8 cellular contexts compared by ENCODE assay signal in genomic region chr9:36574045-36574444, GRCh38. TPM values are rescaled to one million over a fixed set of nuclear protein-coding genes. Genes with fewer than 3 reads are reported as not detected.
DNase-seq lines count a peak whose midpoint lies in the region; ATAC-seq, FAIRE-seq and TF ChIP-seq lines count a peak whose summit lies in the region.
"Not testable (repeated sequence)": the region's sequence is repeated elsewhere in the genome, so short reads cannot be mapped to it uniquely, and the experiment has no call there.

No MANE protein-coding gene starts in this region.

- peaks cover 56% of the 10 kb centered on the region for H3K79me2 ChIP-seq in OCI-LY7 (ENCODE audit: insufficient read depth, low read depth, low read length)
- H3K79me2 ChIP-seq in GM12878 (ENCODE audit: control insufficient read depth, insufficient read depth, low read length), result peaks cover 54% of the 10 kb centered on the region

- FAIRE-seq in GM12878 (lab: Jason Lieb, UNC), result not testable (repeated sequence)

- H3K27ac Mint-ChIP-seq in activated CD4-positive, alpha-beta T cell treated with anti-CD3 and anti-CD28 coated beads, Interleukin-2, amount 10 ng/mL, durations not matched to agents 7 days and 5 days, result peak overlapping the region; percentile 95
- H3K27ac Mint-ChIP-seq in stimulated activated naive CD8-positive, alpha-beta T cell treated with anti-CD3 and anti-CD28 coated beads, Interleukin-15, Interleukin-2, amounts not matched to agents 100 ng/mL and 50 ng/mL, for 24 hours, result peak overlapping the region; percentile 90

- SMC1A ChIA-PET in GM12878 (lab: Charles Lee; ENCODE audit: uncharacterized antibody, unreplicated experiment), result not testable (repeated sequence)

- WGBS in GM12878 (ENCODE audit: insufficient coverage, insufficient replicate concordance, low lambda C conversion rate, missing lambda C conversion rate), result 82% methylated on average over 8 of the region's 8 CpGs

- not testable (repeated sequence) for H3K9me2 ChIP-seq in OCI-LY7 (ENCODE audit: insufficient read depth, low read length)

- ATAC-seq in GM12878, result not testable (repeated sequence)

- peaks cover 0 to 18% (median 8%) of the 10 kb centered on the region in 11 experiments; a peak in 9 of 22 replicates for H4K20me1 ChIP-seq in BLaER1 treated with 17β-estradiol and CSF1 and Interleukin-3, amounts not matched to agents 10 nM and 100 nM
- H4K20me1 ChIP-seq in OCI-LY7 (ENCODE audit: insufficient read depth, low read length); GM12878 (ENCODE audit: control insufficient read depth, insufficient read depth): not testable (repeated sequence)

- peaks cover 48% of the 10 kb centered on the region for H3K4me1 Mint-ChIP-seq in activated CD4-positive, alpha-beta T cell treated with anti-CD3 and anti-CD28 coated beads, Interleukin-2, amount 10 ng/mL, durations not matched to agents 7 days and 5 days
- peaks cover 46% of the 10 kb centered on the region for H3K4me1 Mint-ChIP-seq in stimulated activated naive CD8-positive, alpha-beta T cell treated with anti-CD3 and anti-CD28 coated beads, Interleukin-15, Interleukin-2, amounts not matched to agents 100 ng/mL and 50 ng/mL, for 24 hours (ENCODE audit: low read depth)

- POLR2A ChIA-PET in HEK293 (lab: Yijun Ruan, JAX) (interaction anchor here (0.6 to 0.7 kb wide), 2 partner anchors 9 to 11 kb away, joined by 4 to 8 read pairs; no protein-coding TSS in a partner anchor), OCI-LY7 (lab: Charles Lee) (interaction anchor here (0.6 to 0.7 kb wide), 2 partner anchors 33 to 322 kb away, joined by 3 read pairs; no protein-coding TSS in a partner anchor)
- POLR2A ChIA-PET in activated CD4-positive, alpha-beta T cell treated with anti-CD3 and anti-CD28 coated beads, Interleukin-2, amount 10 ng/mL, durations not matched to agents 7 days and 5 days (lab: Charles Lee); GM12878 (lab: Charles Lee): not testable (repeated sequence)

- BruUV-seq in OCI-LY7 (replicated peaks; lab: Mats Ljungman, UMichigan); GM12878 (replicated peaks; lab: Mats Ljungman, UMichigan): not testable (repeated sequence)

- CTCF ChIA-PET in HEK293 (lab: Yijun Ruan, JAX); OCI-LY7 (lab: Charles Lee; ENCODE audit: unreplicated experiment): not testable (repeated sequence)
- CTCF ChIA-PET in activated CD4-positive, alpha-beta T cell treated with anti-CD3 and anti-CD28 coated beads, Interleukin-2, amount 10 ng/mL, durations not matched to agents 7 days and 5 days (lab: Charles Lee), result interaction anchor here (0.8 kb wide), 1 partner anchor 103 kb away, joined by 3 read pairs; no protein-coding TSS in a partner anchor
- CTCF ChIA-PET in GM12878 (lab: Yijun Ruan, JAX), result interaction anchor here (2.7 kb wide), 1 partner anchor 167 kb away, joined by 14 read pairs; no protein-coding TSS in a partner anchor

- intact Hi-C loops in OCI-LY7 (cut with micrococcal nuclease; ENCODE audit: unreplicated experiment) (loop anchor here (5.0 to 10.0 kb wide), 2 partner anchors 172 to 891 kb away; partner anchors contain the start of genes RNF38 and ZBTB5), GM12878 (cut with micrococcal nuclease; ENCODE audit: unreplicated experiment) (loop anchor here (5.0 kb wide), 1 partner anchor 167 kb away; no protein-coding TSS in a partner anchor)

- H2AFZ ChIP-seq in OCI-LY7 (ENCODE audit: low read length), result not testable (repeated sequence)
- peak overlapping the region; percentile 54 for H2AFZ ChIP-seq in GM12878 (ENCODE audit: control insufficient read depth, low read depth, low read length)

- H3K27me3 Mint-ChIP-seq in activated CD4-positive, alpha-beta T cell treated with anti-CD3 and anti-CD28 coated beads, Interleukin-2, amount 10 ng/mL, durations not matched to agents 7 days and 5 days; stimulated activated naive CD8-positive, alpha-beta T cell treated with anti-CD3 and anti-CD28 coated beads, Interleukin-15, Interleukin-2, amounts not matched to agents 100 ng/mL and 50 ng/mL, for 24 hours: not testable (repeated sequence)

- TF ChIP-seq POLR2A in GM12878 (IDR thresholded peaks at IDR 0.05; ENCODE audit: low read depth, low read length), result not testable (repeated sequence)

- H3K4me3 ChIP-seq in BLaER1 treated with 17β-estradiol and CSF1 and Interleukin-3, amounts not matched to agents 10 nM and 100 nM, result peak overlapping the region; percentile 77 to 99 (median 90)
- peak overlapping the region; percentile 76 for H3K4me3 ChIP-seq in HEK293 (ENCODE audit: low read depth, low read length)
- peak overlapping the region; percentile 94 for H3K4me3 ChIP-seq in OCI-LY7 (ENCODE audit: low read depth, low read length, poor library complexity, severe bottlenecking)
- H3K4me3 ChIP-seq in GM12878, result peak overlapping the region; percentile 100
- H3K4me3 ChIP-seq in fibroblast of pulmonary artery (replicated peaks; ENCODE audit: low read depth, low read length), result peak overlapping the region; percentile 90
- H3K4me3 ChIP-seq in mucosa of stomach (ENCODE audit: low read length), result peak overlapping the region; percentile 51

- TF ChIP-seq CTCF in HEK293 (tag by site-specific recombination; IDR thresholded peaks at IDR 0.05); OCI-LY7 (conservative IDR thresholded peaks at IDR 0.05; ENCODE audit: low read length); GM12878 (IDR thresholded peaks at IDR 0.05 in 2 of 3, conservative IDR thresholded peaks at IDR 0.05 in 1 of 3; ENCODE audit: control insufficient read depth in 2 of 3, extremely low read depth in 1 of 3, insufficient read depth in 1 of 3, low read depth in 3 of 3, low read length in 3 of 3); fibroblast of pulmonary artery (IDR thresholded peaks at IDR 0.05; ENCODE audit: low read length, missing control alignments): not testable (repeated sequence)

- H3K9me3 Mint-ChIP-seq in activated CD4-positive, alpha-beta T cell treated with anti-CD3 and anti-CD28 coated beads, Interleukin-2, amount 10 ng/mL, durations not matched to agents 7 days and 5 days; stimulated activated naive CD8-positive, alpha-beta T cell treated with anti-CD3 and anti-CD28 coated beads, Interleukin-15, Interleukin-2, amounts not matched to agents 100 ng/mL and 50 ng/mL, for 24 hours: not testable (repeated sequence)

- H3K4me1 ChIP-seq in BLaER1 treated with 17β-estradiol and CSF1 and Interleukin-3, amounts not matched to agents 10 nM and 100 nM, result peaks cover 30 to 44% (median 36%) of the 10 kb centered on the region in 10 experiments
- not testable (repeated sequence) for H3K4me1 ChIP-seq in HEK293 (ENCODE audit: control insufficient read depth, insufficient read depth, low read length); GM12878 (ENCODE audit: control insufficient read depth, insufficient read depth, low read length)
- H3K4me1 ChIP-seq in OCI-LY7 (ENCODE audit: insufficient read depth, low read length, poor library complexity, severe bottlenecking), result peaks cover 53% of the 10 kb centered on the region
- peaks cover 13% of the 10 kb centered on the region for H3K4me1 ChIP-seq in mucosa of stomach (ENCODE audit: control insufficient read depth, insufficient read depth, low read length)

- not testable (repeated sequence) for TF ChIP-seq EP300 in GM12878 (IDR thresholded peaks at IDR 0.05; ENCODE audit: borderline replicate concordance in 1 of 2, control insufficient read depth in 1 of 2, low read depth in 2 of 2, low read length in 2 of 2)

- not testable (repeated sequence) for DNase-seq in OCI-LY7 (ENCODE audit: low spot score); activated CD4-positive, alpha-beta T cell treated with anti-CD3 and anti-CD28 coated beads, Interleukin-2, amount 10 ng/mL, durations not matched to agents 7 days and 5 days; GM12878 (ENCODE audit: low read depth, low spot score); fibroblast of pulmonary artery (ENCODE audit: low read depth)

- H3K9me3 ChIP-seq in BLaER1 treated with 17β-estradiol and CSF1 and Interleukin-3, amounts not matched to agents 10 nM and 100 nM (replicated peaks in 1 of 11); HEK293 (ENCODE audit: control insufficient read depth, insufficient read depth, low read depth, low read length); OCI-LY7 (ENCODE audit: low read length); GM12878 (replicated peaks; ENCODE audit: control insufficient read depth, insufficient read depth, low read length); mucosa of stomach (ENCODE audit: control insufficient read depth, low read length): not testable (repeated sequence)

- RAD21 ChIA-PET in GM12878 (lab: Charles Lee; ENCODE audit: unreplicated experiment), result not testable (repeated sequence)

- peak overlapping the region; percentile 87 to 97 (median 92) for H3K4me2 ChIP-seq in BLaER1 treated with 17β-estradiol and CSF1 and Interleukin-3, amounts not matched to agents 10 nM and 100 nM
- H3K4me2 ChIP-seq in OCI-LY7 (ENCODE audit: low read length) (peak overlapping the region; percentile 100), GM12878 (ENCODE audit: control insufficient read depth, insufficient read depth) (peak overlapping the region; percentile 76)

- peaks cover 39% of the 10 kb centered on the region for H3K36me3 Mint-ChIP-seq in activated CD4-positive, alpha-beta T cell treated with anti-CD3 and anti-CD28 coated beads, Interleukin-2, amount 10 ng/mL, durations not matched to agents 7 days and 5 days (ENCODE audit: low read depth)
- peaks cover 32% of the 10 kb centered on the region for H3K36me3 Mint-ChIP-seq in stimulated activated naive CD8-positive, alpha-beta T cell treated with anti-CD3 and anti-CD28 coated beads, Interleukin-15, Interleukin-2, amounts not matched to agents 100 ng/mL and 50 ng/mL, for 24 hours (ENCODE audit: low read depth)

- peak overlapping the region in 10 of 11 experiments; percentile 71 to 87 (median 84); a peak in 19 of 22 replicates for H3K27ac ChIP-seq in BLaER1 treated with 17β-estradiol and CSF1 and Interleukin-3, amounts not matched to agents 10 nM and 100 nM
- not testable (repeated sequence) for H3K27ac ChIP-seq in HEK293 (ENCODE audit: extremely low read depth, low read depth, low read length)
- H3K27ac ChIP-seq in OCI-LY7 (ENCODE audit: low read depth, low read length, poor library complexity, severe bottlenecking) (peak overlapping the region; percentile 58), GM12878 (ENCODE audit: control insufficient read depth, insufficient read depth) (peak overlapping the region; percentile 58)

- H3K36me3 ChIP-seq in BLaER1 treated with 17β-estradiol and CSF1 and Interleukin-3, amounts not matched to agents 10 nM and 100 nM, result peaks cover 0 to 27% (median 6%) of the 10 kb centered on the region in 11 experiments; a peak in 9 of 22 replicates
- not testable (repeated sequence) for H3K36me3 ChIP-seq in HEK293 (ENCODE audit: control insufficient read depth in 2 of 2, insufficient read depth in 1 of 2, low read length in 2 of 2); GM12878 (ENCODE audit: control insufficient read depth in 2 of 2, insufficient read depth in 2 of 2, low read length in 1 of 2); mucosa of stomach (ENCODE audit: control insufficient read depth, insufficient read depth, low read length)
- H3K36me3 ChIP-seq in OCI-LY7 (ENCODE audit: insufficient read depth, low read length), result peaks cover 42% of the 10 kb centered on the region

- TF ChIP-seq RAD21 in GM12878 (IDR thresholded peaks at IDR 0.05; ENCODE audit: insufficient read depth, low read depth, low read length), result not testable (repeated sequence)

- H3K4me3 Mint-ChIP-seq in activated CD4-positive, alpha-beta T cell treated with anti-CD3 and anti-CD28 coated beads, Interleukin-2, amount 10 ng/mL, durations not matched to agents 7 days and 5 days, result peak overlapping the region; percentile 98
- peak overlapping the region; percentile 98 for H3K4me3 Mint-ChIP-seq in stimulated activated naive CD8-positive, alpha-beta T cell treated with anti-CD3 and anti-CD28 coated beads, Interleukin-15, Interleukin-2, amounts not matched to agents 100 ng/mL and 50 ng/mL, for 24 hours

- in situ Hi-C loops in GM12878 (cut with MboI), result not testable (repeated sequence)

- peak overlapping the region; percentile 80 to 90 (median 85) for H3K9ac ChIP-seq in BLaER1 treated with 17β-estradiol and CSF1 and Interleukin-3, amounts not matched to agents 10 nM and 100 nM
- peak overlapping the region; percentile 96 for H3K9ac ChIP-seq in GM12878 (ENCODE audit: control insufficient read depth, insufficient read depth, low read length)
- peak overlapping the region; percentile 80 for H3K9ac ChIP-seq in mucosa of stomach (ENCODE audit: low read length)

- H3K27me3 ChIP-seq in BLaER1 treated with 17β-estradiol and CSF1 and Interleukin-3, amounts not matched to agents 10 nM and 100 nM; GM12878 (replicated peaks in 1 of 2; ENCODE audit: control insufficient read depth in 2 of 2, insufficient read depth in 2 of 2, low read length in 1 of 2); mucosa of stomach (ENCODE audit: control insufficient read depth, insufficient read depth, low read length): not testable (repeated sequence)

RNA-seq across cellular contexts. Expression of gene MELK, which starts 1.4 kb away (rescaled TPM):
- total RNA-seq in OCI-LY7 (2014; rRNA removed; shearing (Covaris generic)), result 47.9 and 48.9 TPM in 2 replicates
- total RNA-seq in OCI-LY7 (2022), result 58.7 and 63.2 TPM in 2 replicates
- total RNA-seq in activated CD4-positive, alpha-beta T cell treated with anti-CD3 and anti-CD28 coated beads, Interleukin-2, amount 10 ng/mL, durations not matched to agents 7 days and 5 days, result 10 to 100 TPM; 66.0 to 74.5 TPM
- 32.3 and 34.2 TPM in 2 replicates for total RNA-seq in GM12878 (2013; cell fraction: nucleolus; rRNA removed)
- total RNA-seq in GM12878 (2014; rRNA removed), result 41.9 and 50.9 TPM in 2 replicates
- total RNA-seq in GM12878 (2014; rRNA removed; fragmentation: Illumina TruSeq; extraction: Trizol), result 53.5 and 56.9 TPM in 2 replicates
- 36.6 and 38.7 TPM in 2 replicates for total RNA-seq in GM12878 (2021)
- 14.1 TPM for polyA plus RNA-seq in GM12878 (2011; ENCODE audit: low read depth)
- 52.1 and 74.5 TPM in 2 replicates for polyA plus RNA-seq in GM12878 (2011; rRNA removed)
- polyA plus RNA-seq in GM12878 (2011; cell fraction: cytosol; rRNA removed), result 18.6 and 18.8 TPM in 2 replicates
- polyA plus RNA-seq in GM12878 (2011; cell fraction: nucleus; rRNA removed), result 27.8 and 33.0 TPM in 2 replicates
- polyA plus RNA-seq in GM12878 (2012), result 16.7 and 19.4 TPM in 2 replicates
- 62.4 and 73.9 TPM in 2 replicates for polyA plus RNA-seq in GM12878 (2014; fragmentation: Illumina TruSeq; extraction: Trizol)
- 10 to 100 TPM; 49.9 to 51.1 TPM for polyA plus RNA-seq in GM12878 (2014; fragmentation: Nextera tagmentation; extraction: Ambion mirVana)
- polyA plus RNA-seq in GM12878 (2014; rRNA removed), result 43.2 and 46.4 TPM in 2 replicates
- polyA plus RNA-seq in GM12878 (2016; fragmentation: Nextera tagmentation; extraction: Ambion mirVana), result 10 to 100 TPM; 79.9 to 80.3 TPM
- polyA minus RNA-seq in GM12878 (2011; rRNA and poly(A)+ RNA removed), result 19.6 and 29.6 TPM in 2 replicates
- polyA minus RNA-seq in GM12878 (2011; cell fraction: cytosol; rRNA and poly(A)+ RNA removed), result 13.1 and 14.6 TPM in 2 replicates
- polyA minus RNA-seq in GM12878 (2011; cell fraction: nucleus; rRNA and poly(A)+ RNA removed), result 10.3 and 23.8 TPM in 2 replicates
